In genomic region chr1:109763646-109764415, GRCh38 we compare ENCODE assay signal across 1 cellular context.
TF ChIP-seq lines count a peak whose summit lies in the region.

EPS8L3 (minus strand) TSS chr1:109763923; CDS start chr1:109761749, 2,174 bp downstream.

TF ChIP-seq in A549, 52 proteins besides CTCF, POLR2A, EP300 and RAD21 (continued from another document):
- TF ChIP-seq ATOH8 (CRISPR knock-in tag; IDR thresholded peaks at IDR 0.05; ENCODE audit: low read depth), result no peak
- TF ChIP-seq PHF8 (IDR thresholded peaks at IDR 0.05; ENCODE audit: borderline replicate concordance, low read depth), result no peak
- TF ChIP-seq HEYL (CRISPR knock-in tag; IDR thresholded peaks at IDR 0.05), result no peak
- no peak for TF ChIP-seq FOSL2 (IDR thresholded peaks at IDR 0.05)
- no peak for TF ChIP-seq FOSL2 (CRISPR knock-in tag; IDR thresholded peaks at IDR 0.05)
- TF ChIP-seq CBX8 (IDR thresholded peaks at IDR 0.05), result no peak
- no peak for TF ChIP-seq RFX5 (IDR thresholded peaks at IDR 0.05)
- TF ChIP-seq SREBF2 (IDR thresholded peaks at IDR 0.05), result no peak
- TF ChIP-seq TP53 (CRISPR knock-in tag; IDR thresholded peaks at IDR 0.05), result no peak
- no peak for TF ChIP-seq HOXA7 (CRISPR knock-in tag; IDR thresholded peaks at IDR 0.05)
- TF ChIP-seq MAX (IDR thresholded peaks at IDR 0.05), result no peak
- TF ChIP-seq E2F6 (IDR thresholded peaks at IDR 0.05; ENCODE audit: borderline replicate concordance, low read depth), result no peak
- no peak for TF ChIP-seq USF2 (IDR thresholded peaks at IDR 0.05)
TF ChIP-seq in A549: peak in this region for 0.
